8 cellular contexts compared by ENCODE assay signal in genomic region chr3:129238945-129239705, GRCh38. TPM values are rescaled to one million over a fixed set of nuclear protein-coding genes. Genes with fewer than 3 reads are reported as not detected.
DNase-seq lines count a peak whose midpoint lies in the region; ATAC-seq and TF ChIP-seq lines count a peak whose summit lies in the region.

No MANE protein-coding gene starts in this region.

- peak; percentile 89 for DNase-seq in activated CD4-positive, alpha-beta T cell treated with anti-CD3 and anti-CD28 coated beads, Interleukin-2, amount 10 ng/mL, durations not matched to agents 24 days and 14 days
- DNase-seq in activated CD4-positive, alpha-beta T cell treated with anti-CD3 and anti-CD28 coated beads, Interleukin-2, amount 50 U/mL, for 1 hour: no peak
- DNase-seq in WTC11 (ENCODE audit: low spot score): no peak
- DNase-seq in fibroblast of the aortic adventitia (ENCODE audit: low read depth): peak; percentile 87
- DNase-seq in stimulated activated naive CD8-positive, alpha-beta T cell treated with anti-CD3 and anti-CD28 coated beads, Interleukin-15, Interleukin-2, amounts not matched to agents 100 U/mL and 50 U/mL, for 24 hours: no peak
- DNase-seq in effector CD8-positive, alpha-beta T cell (lab: John Stamatoyannopoulos, UW): no peak
- DNase-seq in Kasumi-1 (lab: John Stamatoyannopoulos, UW): no peak
- DNase-seq in aorta: no peak

- CTCF ChIA-PET in WTC11 (lab: Charles Lee): no interaction called here

- 87 to 91% methylated on average over 8 of the region's 8 CpGs for WGBS in aorta, 2 donors

- H3K27ac Mint-ChIP-seq in activated CD4-positive, alpha-beta T cell treated with anti-CD3 and anti-CD28 coated beads, Interleukin-2, amount 10 ng/mL, durations not matched to agents 24 days and 14 days: peak overlapping the region; percentile 92
- H3K27ac Mint-ChIP-seq in WTC11: no peak overlapping the region

- ATAC-seq in WTC11: peak; percentile 25; the same call in 1 of the 2 replicates
- peak; percentile 74 for ATAC-seq in stimulated activated naive CD8-positive, alpha-beta T cell treated with anti-CD3 and anti-CD28 coated beads, Interleukin-15, Interleukin-2, amounts not matched to agents 100 U/mL and 50 U/mL, for 24 hours
- no peak for ATAC-seq in aorta (ENCODE audit: low FRiP score)

- no peaks in the 10 kb centered on the region for H3K27me3 ChIP-seq in aorta (ENCODE audit: control insufficient read depth in 1 of 2, insufficient read depth in 2 of 2, low read length in 1 of 2)

- no peaks in the 10 kb centered on the region for H3K36me3 ChIP-seq in aorta (ENCODE audit: control insufficient read depth in 1 of 2, insufficient read depth in 2 of 2, low read length in 1 of 2)

- no peaks in the 10 kb centered on the region for H3K9me3 Mint-ChIP-seq in activated CD4-positive, alpha-beta T cell treated with anti-CD3 and anti-CD28 coated beads, Interleukin-2, amount 10 ng/mL, durations not matched to agents 24 days and 14 days
- 0 out of 2 replicates have a peak, but pooled peaks cover 4% of the 10 kb centered on the region for H3K9me3 Mint-ChIP-seq in WTC11

- peak overlapping the region; percentile 71 for H3K4me3 Mint-ChIP-seq in activated CD4-positive, alpha-beta T cell treated with anti-CD3 and anti-CD28 coated beads, Interleukin-2, amount 10 ng/mL, durations not matched to agents 24 days and 14 days
- no peak overlapping the region for H3K4me3 Mint-ChIP-seq in WTC11

- intact Hi-C loops in activated CD4-positive, alpha-beta T cell treated with anti-CD3 and anti-CD28 coated beads, Interleukin-2, amount 10 ng/mL, durations not matched to agents 24 days and 14 days (cut with micrococcal nuclease): loop anchor here (1.0 to 2.0 kb wide), 3 partner anchors 9 to 118 kb away; partner anchors contain the start of gene RAB43
- intact Hi-C loops in aorta (cut with DNase I): no loop called here

- no peaks in the 10 kb centered on the region for H3K4me1 ChIP-seq in aorta (ENCODE audit: control insufficient read depth in 1 of 2, insufficient read depth in 2 of 2, low read length in 2 of 2)

- no peaks in the 10 kb centered on the region for H3K9me3 ChIP-seq in aorta (ENCODE audit: control insufficient read depth, low read length)

- no peak overlapping the region for H3K27ac ChIP-seq in aorta (ENCODE audit: low read depth in 1 of 2, low read length in 2 of 2)

- no peak for TF ChIP-seq CTCF in WTC11 (IDR thresholded peaks at IDR 0.05)
- no peak for TF ChIP-seq CTCF in fibroblast of the aortic adventitia (IDR thresholded peaks at IDR 0.05; ENCODE audit: insufficient read depth, low read length)

- H3K36me3 Mint-ChIP-seq in activated CD4-positive, alpha-beta T cell treated with anti-CD3 and anti-CD28 coated beads, Interleukin-2, amount 10 ng/mL, durations not matched to agents 24 days and 14 days (ENCODE audit: low read depth): no peaks in the 10 kb centered on the region
- no peaks in the 10 kb centered on the region for H3K36me3 Mint-ChIP-seq in WTC11

- H3K4me1 Mint-ChIP-seq in activated CD4-positive, alpha-beta T cell treated with anti-CD3 and anti-CD28 coated beads, Interleukin-2, amount 10 ng/mL, durations not matched to agents 24 days and 14 days: peaks cover 38% of the 10 kb centered on the region
- H3K4me1 Mint-ChIP-seq in WTC11: peaks cover 6% of the 10 kb centered on the region

- no peaks in the 10 kb centered on the region for H3K27me3 Mint-ChIP-seq in activated CD4-positive, alpha-beta T cell treated with anti-CD3 and anti-CD28 coated beads, Interleukin-2, amount 10 ng/mL, durations not matched to agents 24 days and 14 days
- H3K27me3 Mint-ChIP-seq in WTC11 (ENCODE audit: low read depth): no peaks in the 10 kb centered on the region

- POLR2A ChIA-PET in WTC11 (lab: Charles Lee): interaction anchor here (0.8 kb wide), 1 partner anchor 14 kb away, joined by 3 read pairs; no protein-coding TSS in a partner anchor

- H3K4me3 ChIP-seq in fibroblast of the aortic adventitia (ENCODE audit: low read depth, low read length) (no peak overlapping the region), aorta (ENCODE audit: low read length in 2 of 2) (no peak overlapping the region)

TF ChIP-seq in WTC11, 78 proteins besides CTCF, POLR2A, EP300 and RAD21:
- peak; percentile 2; the same call in 1 of the 2 replicates for TF ChIP-seq ZNF121 (CRISPR knock-in tag; IDR thresholded peaks at IDR 0.05)
- TF ChIP-seq ZNF416 (CRISPR knock-in tag; IDR thresholded peaks at IDR 0.05): no peak

RNA-seq across cellular contexts. Expression of gene COPG1, which starts 10.3 kb away (rescaled TPM):
- total RNA-seq in activated CD4-positive, alpha-beta T cell treated with anti-CD3 and anti-CD28 coated beads, Interleukin-2, amount 10 ng/mL, durations not matched to agents 24 days and 14 days: 142 and 164 TPM in 2 replicates
- total RNA-seq in WTC11 (2021): 121 to 132 TPM (median 129 TPM) in 3 replicates
- total RNA-seq in fibroblast of the aortic adventitia (ENCODE audit: low replicate concordance): 235 and 371 TPM in 2 replicates
- total RNA-seq in aorta: 100 to 1,000 TPM; 149 to 155 TPM
- polyA plus RNA-seq in aorta: 10 to 100 TPM; 39.7 to 84.7 TPM

RNA-seq across cellular contexts. Expression of gene HMCES, which starts 39.5 kb away (rescaled TPM):
- total RNA-seq in activated CD4-positive, alpha-beta T cell treated with anti-CD3 and anti-CD28 coated beads, Interleukin-2, amount 10 ng/mL, durations not matched to agents 24 days and 14 days: 58.3 and 62.6 TPM in 2 replicates
- 44.0 to 49.5 TPM (median 47.7 TPM) in 3 replicates for total RNA-seq in WTC11 (2021)
- total RNA-seq in fibroblast of the aortic adventitia (ENCODE audit: low replicate concordance): 9.2 and 11.1 TPM in 2 replicates
- total RNA-seq in aorta: 10 to 100 TPM; 24.3 to 31.9 TPM
- polyA plus RNA-seq in aorta: 10 to 100 TPM; 29.6 to 30.0 TPM

RNA-seq across cellular contexts. Expression of gene CNBP, which starts 55.4 kb away (rescaled TPM):
- total RNA-seq in activated CD4-positive, alpha-beta T cell treated with anti-CD3 and anti-CD28 coated beads, Interleukin-2, amount 10 ng/mL, durations not matched to agents 24 days and 14 days: 422 and 430 TPM in 2 replicates
- total RNA-seq in WTC11 (2021) (329 to 390 TPM (median 380 TPM) in 3 replicates), fibroblast of the aortic adventitia (ENCODE audit: low replicate concordance) (286 and 295 TPM in 2 replicates), aorta (100 to 1,000 TPM; 287 to 306 TPM)
- polyA plus RNA-seq in aorta: 100 to 1,000 TPM; 385 to 476 TPM

Comparison
In these comparisons a context has a peak if more than half of its experiments do, and no peak if none do; other contexts are left out.
1. DNase-seq: peak in activated CD4-positive, alpha-beta T cell treated with anti-CD3 and anti-CD28 coated beads, Interleukin-2, amount 10 ng/mL, durations not matched to agents 24 days and 14 days (single experiment) and fibroblast of the aortic adventitia (single experiment); none in activated CD4-positive, alpha-beta T cell treated with anti-CD3 and anti-CD28 coated beads, Interleukin-2, amount 50 U/mL, for 1 hour (single experiment), WTC11 (single experiment), stimulated activated naive CD8-positive, alpha-beta T cell treated with anti-CD3 and anti-CD28 coated beads, Interleukin-15, Interleukin-2, amounts not matched to agents 100 U/mL and 50 U/mL, for 24 hours (single experiment), effector CD8-positive, alpha-beta T cell (single experiment), Kasumi-1 (0 of 2) and aorta (0 of 2).